ENCODE assay signal across 8 cellular contexts in genomic region chr21:42187976-42188653, GRCh38. TPM values are rescaled to one million over a fixed set of nuclear protein-coding genes. Genes with fewer than 3 reads are reported as not detected.
DNase-seq lines count a peak whose midpoint lies in the region; ATAC-seq and TF ChIP-seq lines count a peak whose summit lies in the region.

No MANE protein-coding gene starts in this region.

- intact Hi-C loops in gastrocnemius medialis (cut with DNase I; ENCODE audit: low total_unique reads), result no loop called here

- DNase-seq in UCSD-AML1 (lab: John Stamatoyannopoulos, UW; ENCODE audit: unreplicated experiment), result peak; percentile 73
- peak; percentile 55 to 82 for DNase-seq in central memory CD8-positive, alpha-beta T cell (ENCODE audit: low spot score in 2 of 2)
- DNase-seq in gastrocnemius medialis, result peak; percentile 10 to 38
- no peak for DNase-seq in D341Med (ENCODE audit: low spot score)
- DNase-seq in NCI-H1436 (lab: John Stamatoyannopoulos, UW), result no peak
- no peak for DNase-seq in COLO829 (ENCODE audit: low spot score)

- peaks cover 67% of the 10 kb centered on the region for H3K4me1 Mint-ChIP-seq in central memory CD8-positive, alpha-beta T cell

- H3K27me3 Mint-ChIP-seq in central memory CD8-positive, alpha-beta T cell, result no peaks in the 10 kb centered on the region

- TF ChIP-seq POLR2A in gastrocnemius medialis (IDR thresholded peaks at IDR 0.05), result no peak

- ATAC-seq in GM19043 (IDR thresholded peaks at IDR 0.05; ENCODE audit: low read depth, unreplicated experiment), result peak; percentile 97
- ATAC-seq in HG03139 (IDR thresholded peaks at IDR 0.05; ENCODE audit: unreplicated experiment), result peak; percentile 95
- ATAC-seq in central memory CD8-positive, alpha-beta T cell (replicated peaks; ENCODE audit: extremely low read depth, poor library complexity, severe bottlenecking), result peak; percentile 94
- peak; percentile 51 to 60 for ATAC-seq in gastrocnemius medialis

- H3K4me3 ChIP-seq in gastrocnemius medialis, result no peak overlapping the region

- H3K27me3 ChIP-seq in gastrocnemius medialis, result no peaks in the 10 kb centered on the region

- H3K4me1 ChIP-seq in gastrocnemius medialis, result peaks cover 0 to 7% of the 10 kb centered on the region in 2 donors

- H3K27ac ChIP-seq in gastrocnemius medialis, result peak overlapping the region in 3 of 4 donors; percentile 29 to 57 (median 47)

- H3K9me3 Mint-ChIP-seq in central memory CD8-positive, alpha-beta T cell, result no peaks in the 10 kb centered on the region

- in situ Hi-C loops in gastrocnemius medialis (cut with MboI; ENCODE audit: low sequenced_read_pairs in 4 of 4), result no loop called here

- peaks cover 7% of the 10 kb centered on the region for H3K36me3 Mint-ChIP-seq in central memory CD8-positive, alpha-beta T cell (ENCODE audit: insufficient read depth)

- no peaks in the 10 kb centered on the region for H3K9me3 ChIP-seq in gastrocnemius medialis

- H3K4me3 Mint-ChIP-seq in central memory CD8-positive, alpha-beta T cell, result peak overlapping the region; percentile 52

- TF ChIP-seq CTCF in gastrocnemius medialis (IDR thresholded peaks at IDR 0.05 in 4 of 5, conservative IDR thresholded peaks at IDR 0.05 in 1 of 5), result no peak

- H3K36me3 ChIP-seq in gastrocnemius medialis, result no peaks in the 10 kb centered on the region

- H3K27ac Mint-ChIP-seq in central memory CD8-positive, alpha-beta T cell (ENCODE audit: low read depth), result peak overlapping the region; percentile 91

RNA-seq across cellular contexts. Expression of gene ABCG1, which starts 30.8 kb away (rescaled TPM):
- 10 to 100 TPM in 2 of 4 donors, 1 to 10 TPM in 2; 3.4 to 43.3 (median 10.3) TPM for total RNA-seq in gastrocnemius medialis

Comparison
In these comparisons a context has a peak if more than half of its experiments do, and no peak if none do; other contexts are left out.
1. DNase-seq: peak in UCSD-AML1 (single experiment), central memory CD8-positive, alpha-beta T cell (2 of 2) and gastrocnemius medialis (2 of 2); none in D341Med (single experiment), NCI-H1436 (single experiment) and COLO829 (single experiment).
2. Peak in every context shown above with its lines, with median percentiles within 50 percentile points of each other: ATAC-seq.